ENCODE assay signal across 1 cellular context in the genomic region with DNA sequence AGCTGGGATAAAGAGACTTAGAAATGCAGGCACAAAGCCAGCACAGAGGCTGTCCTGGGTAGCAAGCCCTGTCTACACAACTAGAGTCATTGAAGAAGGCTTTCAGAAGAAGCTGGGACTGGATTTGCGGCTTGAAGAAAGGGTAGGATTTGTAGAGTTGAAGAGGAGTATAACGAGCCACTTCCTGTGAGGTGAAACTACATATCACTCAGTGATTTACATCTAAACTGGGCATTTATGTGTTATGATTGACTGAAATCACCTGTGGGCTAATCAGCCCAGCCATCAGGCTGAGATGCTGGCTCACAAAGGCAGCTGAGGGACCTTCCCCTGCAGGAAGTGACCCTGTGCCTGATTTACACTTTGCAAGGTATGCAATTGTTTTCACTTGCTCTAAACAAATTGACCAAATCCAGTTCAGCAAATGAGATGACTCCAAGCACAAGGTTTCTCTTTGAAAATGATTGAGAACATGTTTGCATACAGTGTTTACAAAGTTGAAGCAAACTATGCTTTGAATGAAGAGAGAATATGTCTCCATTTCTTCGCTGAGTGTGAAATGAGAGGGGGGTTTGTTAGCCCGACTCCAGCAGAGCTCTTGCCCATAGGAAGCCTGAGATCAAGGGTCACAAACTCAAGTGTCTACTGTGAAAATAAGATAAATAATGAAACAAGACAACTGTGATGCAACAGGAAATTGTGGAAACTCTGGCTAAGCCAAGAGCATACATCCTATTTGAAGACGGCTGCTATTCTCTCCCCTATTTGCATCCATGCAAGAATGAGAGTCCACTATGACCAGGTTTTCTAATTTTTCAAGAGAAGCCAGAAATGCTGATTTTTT.
TF ChIP-seq lines count a peak whose summit lies in the region.

No MANE protein-coding gene starts in this region.

TF ChIP-seq in HepG2, 621 proteins besides CTCF, POLR2A, EP300 and RAD21 (continued from another document and continues in another):
- TF ChIP-seq, protein P1, sequence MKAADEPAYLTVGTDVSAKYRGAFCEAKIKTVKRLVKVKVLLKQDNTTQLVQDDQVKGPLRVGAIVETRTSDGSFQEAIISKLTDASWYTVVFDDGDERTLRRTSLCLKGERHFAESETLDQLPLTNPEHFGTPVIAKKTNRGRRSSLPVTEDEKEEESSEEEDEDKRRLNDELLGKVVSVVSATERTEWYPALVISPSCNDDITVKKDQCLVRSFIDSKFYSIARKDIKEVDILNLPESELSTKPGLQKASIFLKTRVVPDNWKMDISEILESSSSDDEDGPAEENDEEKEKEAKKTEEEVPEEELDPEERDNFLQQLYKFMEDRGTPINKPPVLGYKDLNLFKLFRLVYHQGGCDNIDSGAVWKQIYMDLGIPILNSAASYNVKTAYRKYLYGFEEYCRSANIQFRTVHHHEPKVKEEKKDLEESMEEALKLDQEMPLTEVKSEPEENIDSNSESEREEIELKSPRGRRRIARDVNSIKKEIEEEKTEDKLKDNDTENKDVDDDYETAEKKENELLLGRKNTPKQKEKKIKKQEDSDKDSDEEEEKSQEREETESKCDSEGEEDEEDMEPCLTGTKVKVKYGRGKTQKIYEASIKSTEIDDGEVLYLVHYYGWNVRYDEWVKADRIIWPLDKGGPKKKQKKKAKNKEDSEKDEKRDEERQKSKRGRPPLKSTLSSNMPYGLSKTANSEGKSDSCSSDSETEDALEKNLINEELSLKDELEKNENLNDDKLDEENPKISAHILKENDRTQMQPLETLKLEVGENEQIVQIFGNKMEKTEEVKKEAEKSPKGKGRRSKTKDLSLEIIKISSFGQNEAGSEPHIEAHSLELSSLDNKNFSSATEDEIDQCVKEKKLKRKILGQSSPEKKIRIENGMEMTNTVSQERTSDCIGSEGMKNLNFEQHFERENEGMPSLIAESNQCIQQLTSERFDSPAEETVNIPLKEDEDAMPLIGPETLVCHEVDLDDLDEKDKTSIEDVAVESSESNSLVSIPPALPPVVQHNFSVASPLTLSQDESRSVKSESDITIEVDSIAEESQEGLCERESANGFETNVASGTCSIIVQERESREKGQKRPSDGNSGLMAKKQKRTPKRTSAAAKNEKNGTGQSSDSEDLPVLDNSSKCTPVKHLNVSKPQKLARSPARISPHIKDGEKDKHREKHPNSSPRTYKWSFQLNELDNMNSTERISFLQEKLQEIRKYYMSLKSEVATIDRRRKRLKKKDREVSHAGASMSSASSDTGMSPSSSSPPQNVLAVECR (CRISPR knock-in tag; IDR thresholded peaks at IDR 0.05; ENCODE audit: borderline replicate concordance) = peak; percentile 79
- TF ChIP-seq NR2F6 (IDR thresholded peaks at IDR 0.05) = peak; percentile 99
- TF ChIP-seq NR2F6 (CRISPR knock-in tag; IDR thresholded peaks at IDR 0.05) = peak; percentile 97
- TF ChIP-seq, protein P2, sequence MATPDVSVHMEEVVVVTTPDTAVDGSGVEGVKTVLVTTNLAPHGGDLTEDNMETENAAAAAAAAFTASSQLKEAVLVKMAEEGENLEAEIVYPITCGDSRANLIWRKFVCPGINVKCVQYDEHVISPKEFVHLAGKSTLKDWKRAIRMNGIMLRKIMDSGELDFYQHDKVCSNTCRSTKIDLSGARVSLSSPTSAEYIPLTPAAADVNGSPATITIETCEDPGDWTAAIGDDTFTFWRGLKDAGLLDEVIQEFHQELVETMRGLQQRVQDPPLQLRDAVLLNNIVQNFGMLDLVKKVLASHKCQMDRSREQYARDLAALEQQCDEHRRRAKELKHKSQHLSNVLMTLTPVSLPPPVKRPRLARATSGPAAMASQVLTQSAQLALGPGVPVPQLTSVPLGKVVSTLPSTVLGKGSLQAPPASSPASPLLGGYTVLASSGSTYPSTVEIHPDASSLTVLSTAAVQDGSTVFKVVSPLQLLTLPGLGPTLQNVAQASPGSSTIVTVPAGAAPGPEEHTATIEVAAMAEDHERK (CRISPR knock-in tag; IDR thresholded peaks at IDR 0.05; ENCODE audit: low read depth) = peak; percentile 44; the same call in 1 of the 2 replicates
- TF ChIP-seq, protein P3, sequence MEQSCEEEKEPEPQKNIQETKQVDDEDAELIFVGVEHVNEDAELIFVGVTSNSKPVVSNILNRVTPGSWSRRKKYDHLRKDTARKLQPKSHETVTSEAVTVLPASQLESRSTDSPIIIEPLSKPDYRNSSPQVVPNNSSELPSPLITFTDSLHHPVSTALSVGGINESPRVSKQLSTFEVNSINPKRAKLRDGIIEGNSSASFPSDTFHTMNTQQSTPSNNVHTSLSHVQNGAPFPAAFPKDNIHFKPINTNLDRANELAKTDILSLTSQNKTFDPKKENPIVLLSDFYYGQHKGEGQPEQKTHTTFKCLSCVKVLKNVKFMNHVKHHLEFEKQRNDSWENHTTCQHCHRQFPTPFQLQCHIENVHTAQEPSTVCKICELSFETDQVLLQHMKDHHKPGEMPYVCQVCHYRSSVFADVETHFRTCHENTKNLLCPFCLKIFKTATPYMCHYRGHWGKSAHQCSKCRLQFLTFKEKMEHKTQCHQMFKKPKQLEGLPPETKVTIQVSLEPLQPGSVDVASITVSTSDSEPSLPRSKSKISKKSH (CRISPR knock-in tag; IDR thresholded peaks at IDR 0.05; ENCODE audit: borderline replicate concordance) = no peak
- no peak for TF ChIP-seq ZNF382 (CRISPR knock-in tag; IDR thresholded peaks at IDR 0.05; ENCODE audit: borderline replicate concordance)
- no peak for TF ChIP-seq SP140L (CRISPR knock-in tag; IDR thresholded peaks at IDR 0.05; ENCODE audit: borderline replicate concordance)
- TF ChIP-seq SSRP1 (CRISPR knock-in tag; IDR thresholded peaks at IDR 0.05) = 0 out of 2 replicates have a peak, but pooled peaks have one; percentile 9
- TF ChIP-seq POLR2AphosphoS5 (IDR thresholded peaks at IDR 0.05; ENCODE audit: low read depth, low read length) = peak; percentile 30; the same call in 1 of the 2 replicates
- TF ChIP-seq, protein P4, sequence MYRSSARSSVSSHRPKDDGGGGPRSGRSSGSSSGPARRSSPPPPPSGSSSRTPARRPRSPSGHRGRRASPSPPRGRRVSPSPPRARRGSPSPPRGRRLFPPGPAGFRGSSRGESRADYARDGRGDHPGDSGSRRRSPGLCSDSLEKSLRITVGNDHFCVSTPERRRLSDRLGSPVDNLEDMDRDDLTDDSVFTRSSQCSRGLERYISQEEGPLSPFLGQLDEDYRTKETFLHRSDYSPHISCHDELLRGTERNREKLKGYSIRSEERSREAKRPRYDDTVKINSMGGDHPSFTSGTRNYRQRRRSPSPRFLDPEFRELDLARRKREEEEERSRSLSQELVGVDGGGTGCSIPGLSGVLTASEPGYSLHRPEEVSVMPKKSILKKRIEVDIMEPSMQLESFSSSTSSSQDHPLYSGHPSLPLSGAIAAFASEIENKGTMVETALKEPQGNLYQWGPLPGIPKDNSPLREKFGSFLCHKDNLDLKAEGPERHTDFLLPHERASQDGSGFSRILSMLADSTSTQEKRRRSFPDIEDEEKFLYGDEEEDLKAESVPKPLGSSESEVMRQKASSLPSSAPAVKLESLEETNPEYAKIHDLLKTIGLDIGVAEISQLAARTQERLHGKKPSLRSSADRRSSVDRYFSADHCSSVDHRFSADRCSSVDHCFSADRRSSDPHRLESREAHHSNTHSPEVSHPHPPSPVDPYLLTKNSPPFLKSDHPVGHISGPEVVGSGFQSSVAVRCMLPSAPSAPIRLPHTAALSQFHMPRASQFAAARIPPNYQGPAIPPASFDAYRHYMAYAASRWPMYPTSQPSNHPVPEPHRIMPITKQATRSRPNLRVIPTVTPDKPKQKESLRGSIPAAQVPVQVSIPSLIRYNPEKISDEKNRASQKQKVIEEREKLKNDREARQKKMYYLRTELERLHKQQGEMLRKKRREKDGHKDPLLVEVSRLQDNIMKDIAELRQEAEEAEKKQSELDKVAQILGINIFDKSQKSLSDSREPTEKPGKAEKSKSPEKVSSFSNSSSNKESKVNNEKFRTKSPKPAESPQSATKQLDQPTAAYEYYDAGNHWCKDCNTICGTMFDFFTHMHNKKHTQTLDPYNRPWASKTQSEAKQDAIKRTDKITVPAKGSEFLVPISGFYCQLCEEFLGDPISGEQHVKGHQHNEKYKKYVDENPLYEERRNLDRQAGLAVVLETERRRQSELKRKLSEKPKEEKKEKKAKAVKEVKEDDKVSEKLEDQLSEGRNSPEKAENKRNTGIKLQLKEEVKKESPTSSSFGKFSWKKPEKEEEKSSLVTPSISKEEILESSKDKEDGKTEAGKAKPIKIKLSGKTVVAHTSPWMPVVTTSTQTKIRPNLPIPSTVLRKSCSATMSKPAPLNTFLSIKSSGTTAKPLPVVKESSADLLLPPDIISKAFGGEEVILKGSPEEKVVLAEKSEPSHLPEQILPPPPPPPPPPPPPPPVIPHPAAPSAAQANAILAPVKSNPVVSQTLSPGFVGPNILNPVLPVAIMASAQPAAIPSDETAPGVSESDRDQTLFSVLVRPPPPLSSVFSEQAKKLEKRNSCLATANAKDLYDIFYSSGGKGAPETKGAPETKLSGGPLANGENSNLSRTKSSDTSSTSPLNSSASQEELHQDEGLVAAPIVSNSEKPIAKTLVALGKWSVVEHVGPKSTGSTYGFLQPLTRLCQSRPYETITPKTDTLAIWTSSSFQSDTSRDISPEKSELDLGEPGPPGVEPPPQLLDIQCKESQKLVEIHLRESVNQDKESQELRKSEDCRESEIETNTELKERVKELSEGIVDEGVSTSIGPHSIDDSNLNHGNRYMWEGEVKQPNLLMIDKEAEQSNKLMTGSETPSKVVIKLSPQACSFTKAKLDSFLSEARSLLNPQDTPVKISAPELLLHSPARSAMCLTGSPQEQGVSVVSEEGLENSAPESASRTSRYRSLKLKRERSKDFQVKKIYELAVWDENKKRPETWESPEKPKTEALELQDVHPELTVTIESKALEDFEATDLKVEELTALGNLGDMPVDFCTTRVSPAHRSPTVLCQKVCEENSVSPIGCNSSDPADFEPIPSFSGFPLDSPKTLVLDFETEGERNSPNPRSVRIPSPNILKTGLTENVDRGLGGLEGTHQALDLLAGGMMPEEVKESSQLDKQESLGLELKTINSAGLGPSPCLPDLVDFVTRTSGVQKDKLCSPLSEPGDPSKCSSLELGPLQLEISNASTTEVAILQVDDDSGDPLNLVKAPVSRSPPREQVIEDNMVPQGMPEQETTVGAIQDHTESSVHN (CRISPR knock-in tag; IDR thresholded peaks at IDR 0.05) = 0 out of 2 replicates have a peak, but pooled peaks have one; percentile 38
- TF ChIP-seq ATF7-NPFF (CRISPR knock-in tag; IDR thresholded peaks at IDR 0.05; ENCODE audit: low read depth) = no peak
- TF ChIP-seq ZFY (CRISPR knock-in tag; IDR thresholded peaks at IDR 0.05) = peak; percentile 43; the same call in 1 of the 2 replicates
- TF ChIP-seq GATA4 (IDR thresholded peaks at IDR 0.05; ENCODE audit: borderline replicate concordance, low read depth) = peak; percentile 98
- TF ChIP-seq, protein P5, sequence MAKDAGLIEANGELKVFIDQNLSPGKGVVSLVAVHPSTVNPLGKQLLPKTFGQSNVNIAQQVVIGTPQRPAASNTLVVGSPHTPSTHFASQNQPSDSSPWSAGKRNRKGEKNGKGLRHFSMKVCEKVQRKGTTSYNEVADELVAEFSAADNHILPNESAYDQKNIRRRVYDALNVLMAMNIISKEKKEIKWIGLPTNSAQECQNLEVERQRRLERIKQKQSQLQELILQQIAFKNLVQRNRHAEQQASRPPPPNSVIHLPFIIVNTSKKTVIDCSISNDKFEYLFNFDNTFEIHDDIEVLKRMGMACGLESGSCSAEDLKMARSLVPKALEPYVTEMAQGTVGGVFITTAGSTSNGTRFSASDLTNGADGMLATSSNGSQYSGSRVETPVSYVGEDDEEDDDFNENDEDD (CRISPR knock-in tag; IDR thresholded peaks at IDR 0.05; ENCODE audit: borderline replicate concordance) = no peak; the same call in 1 of the 2 replicates
- TF ChIP-seq ZNF605 (CRISPR knock-in tag; IDR thresholded peaks at IDR 0.05) = peak; percentile 59; the same call in 1 of the 2 replicates
- peak; percentile 98 for TF ChIP-seq ZNF205 (CRISPR knock-in tag; IDR thresholded peaks at IDR 0.05)
- TF ChIP-seq, protein P6, sequence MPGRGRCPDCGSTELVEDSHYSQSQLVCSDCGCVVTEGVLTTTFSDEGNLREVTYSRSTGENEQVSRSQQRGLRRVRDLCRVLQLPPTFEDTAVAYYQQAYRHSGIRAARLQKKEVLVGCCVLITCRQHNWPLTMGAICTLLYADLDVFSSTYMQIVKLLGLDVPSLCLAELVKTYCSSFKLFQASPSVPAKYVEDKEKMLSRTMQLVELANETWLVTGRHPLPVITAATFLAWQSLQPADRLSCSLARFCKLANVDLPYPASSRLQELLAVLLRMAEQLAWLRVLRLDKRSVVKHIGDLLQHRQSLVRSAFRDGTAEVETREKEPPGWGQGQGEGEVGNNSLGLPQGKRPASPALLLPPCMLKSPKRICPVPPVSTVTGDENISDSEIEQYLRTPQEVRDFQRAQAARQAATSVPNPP (CRISPR knock-in tag; IDR thresholded peaks at IDR 0.05) = peak; percentile 93; the same call in 1 of the 2 replicates
- peak; percentile 47; the same call in 1 of the 2 replicates for TF ChIP-seq KMT2A (CRISPR knock-in tag; IDR thresholded peaks at IDR 0.05)
- no peak for TF ChIP-seq NFE2 (CRISPR knock-in tag; IDR thresholded peaks at IDR 0.05)
- TF ChIP-seq RBFOX2 (IDR thresholded peaks at IDR 0.05; ENCODE audit: low read depth, low read length) = 0 out of 2 replicates have a peak, but pooled peaks have one; percentile 15
- TF ChIP-seq NFATC3 (CRISPR knock-in tag; IDR thresholded peaks at IDR 0.05) = no peak
- peak; percentile 93 for TF ChIP-seq KAT8 (CRISPR knock-in tag; IDR thresholded peaks at IDR 0.05)
- TF ChIP-seq RBM39 (IDR thresholded peaks at IDR 0.05; ENCODE audit: low read depth, low read length, poor library complexity, severe bottlenecking) = no peak
- no peak; the same call in 1 of the 2 replicates for TF ChIP-seq CREB1 (IDR thresholded peaks at IDR 0.05)
- TF ChIP-seq CREB1 (CRISPR knock-in tag; IDR thresholded peaks at IDR 0.05) = peak; percentile 90
- TF ChIP-seq ZNF138 (CRISPR knock-in tag; IDR thresholded peaks at IDR 0.05; ENCODE audit: low read depth) = peak; percentile 49; the same call in 1 of the 2 replicates
- TF ChIP-seq ZNF160 (CRISPR knock-in tag; IDR thresholded peaks at IDR 0.05) = peak; percentile 74; the same call in 1 of the 2 replicates
- peak; percentile 79; the same call in 1 of the 2 replicates for TF ChIP-seq ZNF232 (CRISPR knock-in tag; IDR thresholded peaks at IDR 0.05; ENCODE audit: borderline replicate concordance)
- peak; percentile 91 for TF ChIP-seq ZNF317 (CRISPR knock-in tag; IDR thresholded peaks at IDR 0.05)
- TF ChIP-seq ZSCAN31 (CRISPR knock-in tag; IDR thresholded peaks at IDR 0.05; ENCODE audit: low read depth) = peak; percentile 90
- no peak for TF ChIP-seq U2AF1 (optimal IDR thresholded peaks at IDR 0.05; ENCODE audit: low read depth, low read length)
- TF ChIP-seq ZNF7 (CRISPR knock-in tag; IDR thresholded peaks at IDR 0.05) = peak; percentile 90
- TF ChIP-seq IKZF4 (CRISPR knock-in tag; IDR thresholded peaks at IDR 0.05; ENCODE audit: borderline replicate concordance, low read depth, not compliant biosample characterization) = no peak
- peak; percentile 88 for TF ChIP-seq ZNF331 (CRISPR knock-in tag; IDR thresholded peaks at IDR 0.05)
- peak; percentile 48; the same call in 1 of the 2 replicates for TF ChIP-seq ZNF629 (CRISPR knock-in tag; conservative IDR thresholded peaks at IDR 0.05)
- no peak; the same call in 1 of the 2 replicates for TF ChIP-seq ZNF598 (CRISPR knock-in tag; IDR thresholded peaks at IDR 0.05; ENCODE audit: borderline replicate concordance)
- TF ChIP-seq ZNF670 (CRISPR knock-in tag; IDR thresholded peaks at IDR 0.05; ENCODE audit: borderline replicate concordance) = peak; percentile 76; the same call in 1 of the 2 replicates
- peak; percentile 98 for TF ChIP-seq CREM (IDR thresholded peaks at IDR 0.05)
- TF ChIP-seq CREM (CRISPR knock-in tag; IDR thresholded peaks at IDR 0.05) = no peak
- peak; percentile 84 for TF ChIP-seq HOXA5 (CRISPR knock-in tag; IDR thresholded peaks at IDR 0.05)
- peak; percentile 77; the same call in 1 of the 2 replicates for TF ChIP-seq ZNF337 (CRISPR knock-in tag; IDR thresholded peaks at IDR 0.05; ENCODE audit: borderline replicate concordance, low read depth)
